In the genomic region with DNA sequence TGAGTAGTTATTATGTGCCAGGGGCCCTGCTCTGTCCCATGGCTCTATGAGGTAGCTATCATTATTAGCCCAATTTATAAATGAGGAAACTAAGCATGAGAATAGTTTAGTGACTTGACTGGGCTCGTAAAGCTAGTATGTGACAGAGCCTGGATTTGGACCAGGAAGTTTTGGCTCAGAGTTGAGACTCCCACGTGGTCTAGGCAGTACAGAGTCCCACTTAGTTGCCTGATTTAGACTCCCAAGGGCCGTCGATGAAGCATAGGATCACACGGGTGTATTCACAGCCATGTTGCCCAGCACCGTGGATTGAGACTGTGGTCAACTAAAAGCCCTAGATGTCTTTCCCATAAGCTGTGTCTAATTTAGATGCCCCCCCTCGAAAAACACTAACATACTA, we compare ENCODE assay signal across 13 cellular contexts.
A peak's percentile ranks its signal among the peaks of the same experiment; 100 is the strongest.
DNase-seq lines count a peak whose midpoint lies in the region; ATAC-seq and TF ChIP-seq lines count a peak whose summit lies in the region.
"Had no signal": no experiment of that assay in that cellular context is flagged by ENCODE, and none has a peak within 500 bp of the region (broad histone marks: within the 10 kb centered on the region; RNA-seq: fewer than 3 reads in every experiment).

No MANE protein-coding gene starts in this region.

- intact Hi-C loops in heart right ventricle (cut with DNase I), result no loop called here
- intact Hi-C loops in activated T-helper 1 cell treated with anti-CD3 and anti-CD28 coated beads, Interleukin-12 subunit alpha, Interleukin-12 subunit beta, Interleukin-2, Interleukin-4 antibody, amounts not matched to agents 30 ng/mL and 10 ng/mL and 1 ng/mL, durations not matched to agents 14 hours and 24 hours and 36 hours (cut with micrococcal nuclease), result no loop called here
- intact Hi-C loops in adrenal gland (cut with DNase I), result no loop called here

- H3K36me3 Mint-ChIP-seq in activated T-helper 1 cell treated with anti-CD3 and anti-CD28 coated beads, Interleukin-12 subunit alpha, Interleukin-12 subunit beta, Interleukin-2, Interleukin-4 antibody, amounts not matched to agents 30 ng/mL and 10 ng/mL and 1 ng/mL, durations not matched to agents 14 hours and 24 hours and 36 hours (ENCODE audit: low read depth), result no peaks in the 10 kb centered on the region
- H3K36me3 Mint-ChIP-seq: CD4-positive, alpha-beta memory T cell had no signal

- H3K9me3 ChIP-seq in heart right ventricle (no peaks in the 10 kb centered on the region), adrenal gland (replicated peaks in 1 of 3) (no peaks in the 10 kb centered on the region)
- H3K9me3 ChIP-seq: BE2C had no signal

- peaks cover 12% of the 10 kb centered on the region for H3K27me3 Mint-ChIP-seq in activated T-helper 1 cell treated with anti-CD3 and anti-CD28 coated beads, Interleukin-12 subunit alpha, Interleukin-12 subunit beta, Interleukin-2, Interleukin-4 antibody, amounts not matched to agents 30 ng/mL and 10 ng/mL and 1 ng/mL, durations not matched to agents 14 hours and 24 hours and 36 hours (ENCODE audit: insufficient read depth)

- H3K27ac ChIP-seq in heart right ventricle (peak overlapping the region in 3 of 10 donors; percentile 11 to 57 (median 19)), adrenal gland (no peak overlapping the region)
- H3K27ac ChIP-seq: C4-2B, GM23248 had no signal

- 40 to 41% methylated on average over 7 of the region's 7 CpGs for WGBS in heart right ventricle, 2 donors
- WGBS in adrenal gland, 4 donors, result 57 to 73% (median 67%) methylated on average over 4 to 7 of the region's 7 CpGs

- H3K4me3 ChIP-seq in heart right ventricle (no peak overlapping the region), adrenal gland (no peak overlapping the region)
- H3K4me3 ChIP-seq: GM23248 had no signal

- no peak for TF ChIP-seq POLR2A in adrenal gland (IDR thresholded peaks at IDR 0.05)

- H3K27me3 ChIP-seq in heart right ventricle (no peaks in the 10 kb centered on the region), adrenal gland (no peaks in the 10 kb centered on the region)
- H3K27me3 ChIP-seq: BE2C had no signal

- H3K9me3 Mint-ChIP-seq in activated T-helper 1 cell treated with anti-CD3 and anti-CD28 coated beads, Interleukin-12 subunit alpha, Interleukin-12 subunit beta, Interleukin-2, Interleukin-4 antibody, amounts not matched to agents 30 ng/mL and 10 ng/mL and 1 ng/mL, durations not matched to agents 14 hours and 24 hours and 36 hours, result no peaks in the 10 kb centered on the region
- H3K9me3 Mint-ChIP-seq: CD4-positive, alpha-beta memory T cell had no signal

- H3K27ac Mint-ChIP-seq in activated T-helper 1 cell treated with anti-CD3 and anti-CD28 coated beads, Interleukin-12 subunit alpha, Interleukin-12 subunit beta, Interleukin-2, Interleukin-4 antibody, amounts not matched to agents 30 ng/mL and 10 ng/mL and 1 ng/mL, durations not matched to agents 14 hours and 24 hours and 36 hours, result no peak overlapping the region

- ATAC-seq in heart right ventricle, result peak; percentile 78 to 95 (median 92)
- peak; percentile 90 for ATAC-seq in left lobe of liver
- ATAC-seq in GM21576 (IDR thresholded peaks at IDR 0.05; ENCODE audit: unreplicated experiment), result no peak
- ATAC-seq: HCT116 had no signal

- H3K4me1 Mint-ChIP-seq in activated T-helper 1 cell treated with anti-CD3 and anti-CD28 coated beads, Interleukin-12 subunit alpha, Interleukin-12 subunit beta, Interleukin-2, Interleukin-4 antibody, amounts not matched to agents 30 ng/mL and 10 ng/mL and 1 ng/mL, durations not matched to agents 14 hours and 24 hours and 36 hours (ENCODE audit: low read depth), result no peaks in the 10 kb centered on the region
- H3K4me1 Mint-ChIP-seq: CD4-positive, alpha-beta memory T cell had no signal

- DNase-seq in G401 (ENCODE audit: low spot score) (peak; percentile 63), NCI-H446 treated with DMSO at 0.1 percent for 48 hours (lab: John Stamatoyannopoulos, UW) (peak; percentile 82), heart right ventricle (peak in 1 of 2 donors; percentile 66), left lobe of liver (ENCODE audit: low spot score) (no peak), adrenal gland (no peak)
- DNase-seq in activated T-helper 1 cell treated with anti-CD3 and anti-CD28 coated beads, Interleukin-12 subunit alpha, Interleukin-12 subunit beta, Interleukin-2, Interleukin-4 antibody, amounts not matched to agents 30 ng/mL and 10 ng/mL and 1 ng/mL, durations not matched to agents 14 hours and 24 hours and 36 hours (ENCODE audit: low spot score), result no peak
- DNase-seq: BE2C; CD4-positive, alpha-beta memory T cell; DMS79; GM23248 had no signal

- H3K4me1 ChIP-seq in heart right ventricle (peaks cover 0 to 15% (median 4%) of the 10 kb centered on the region in 9 donors), adrenal gland (replicated peaks in 1 of 2) (no peaks in the 10 kb centered on the region)
- H3K4me1 ChIP-seq: BE2C had no signal

- H3K36me3 ChIP-seq in heart right ventricle, result no peaks in the 10 kb centered on the region
- no peaks in the 10 kb centered on the region for H3K36me3 ChIP-seq in adrenal gland (replicated peaks in 1 of 2)
- H3K36me3 ChIP-seq: BE2C had no signal

- in situ Hi-C loops in G401 (cut with HindIII; ENCODE audit: low sequenced_read_pairs), result no loop called here

- TF ChIP-seq CTCF in heart right ventricle (IDR thresholded peaks at IDR 0.05), result no peak
- TF ChIP-seq CTCF in adrenal gland (IDR thresholded peaks at IDR 0.05), result no peak

- no peak overlapping the region for H3K4me3 Mint-ChIP-seq in activated T-helper 1 cell treated with anti-CD3 and anti-CD28 coated beads, Interleukin-12 subunit alpha, Interleukin-12 subunit beta, Interleukin-2, Interleukin-4 antibody, amounts not matched to agents 30 ng/mL and 10 ng/mL and 1 ng/mL, durations not matched to agents 14 hours and 24 hours and 36 hours
- H3K4me3 Mint-ChIP-seq: CD4-positive, alpha-beta memory T cell had no signal

Comparison
In these comparisons a context has a peak if more than half of its experiments do, and no peak if none do; other contexts are left out.
1. DNase-seq: peak in G401 (single experiment) and NCI-H446 treated with DMSO at 0.1 percent for 48 hours (single experiment); none in left lobe of liver (single experiment), activated T-helper 1 cell treated with anti-CD3 and anti-CD28 coated beads, Interleukin-12 subunit alpha, Interleukin-12 subunit beta, Interleukin-2, Interleukin-4 antibody, amounts not matched to agents 30 ng/mL and 10 ng/mL and 1 ng/mL, durations not matched to agents 14 hours and 24 hours and 36 hours (single experiment) and adrenal gland (0 of 7).